1 cellular context compared by ENCODE assay signal in the genomic region with DNA sequence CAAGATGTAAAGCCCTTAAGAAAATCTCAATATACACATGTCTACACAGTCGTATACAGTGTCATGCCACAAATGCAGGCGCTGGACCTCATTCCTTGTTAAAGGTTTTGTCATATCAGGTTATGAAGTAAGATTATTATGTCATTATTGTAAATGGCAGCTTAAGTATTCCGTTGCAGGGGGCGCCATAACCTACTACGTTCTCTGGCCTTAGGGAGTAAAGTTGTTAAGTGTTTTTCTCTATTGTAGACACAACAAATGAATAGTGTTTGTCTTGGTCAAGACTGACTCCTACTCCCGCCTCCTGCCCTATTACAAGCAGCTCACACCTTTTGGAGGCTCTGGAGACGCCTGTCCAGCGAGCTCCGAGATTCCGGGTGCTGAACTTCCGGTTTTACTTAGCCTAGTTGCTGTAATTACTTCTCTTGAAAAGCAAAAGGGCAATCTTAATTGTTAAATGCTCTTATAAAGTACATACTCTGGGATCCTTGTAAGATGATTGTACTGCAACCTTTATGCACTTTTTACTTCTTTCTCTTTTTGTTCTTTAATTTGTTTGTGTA.
TF ChIP-seq lines count a peak whose summit lies in the region.

No MANE protein-coding gene starts in this region.

TF ChIP-seq in SK-N-SH, 30 proteins besides CTCF, POLR2A, EP300 and RAD21 (continued from another document):
- TF ChIP-seq YY1 (IDR thresholded peaks at IDR 0.05; ENCODE audit: low read depth) (0 out of 2 replicates have a peak, but pooled peaks have one; percentile 45), GATA2 (CRISPR knock-in tag; IDR thresholded peaks at IDR 0.05) (no peak), ELF1 (IDR thresholded peaks at IDR 0.05) (peak; percentile 59), MXI1 (IDR thresholded peaks at IDR 0.05; ENCODE audit: low read depth, low read length) (0 out of 2 replicates have a peak, but pooled peaks have one; percentile 28)
- TF ChIP-seq, protein P1, sequence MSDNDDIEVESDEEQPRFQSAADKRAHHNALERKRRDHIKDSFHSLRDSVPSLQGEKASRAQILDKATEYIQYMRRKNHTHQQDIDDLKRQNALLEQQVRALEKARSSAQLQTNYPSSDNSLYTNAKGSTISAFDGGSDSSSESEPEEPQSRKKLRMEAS (IDR thresholded peaks at IDR 0.05; ENCODE audit: low read depth) = peak; percentile 58; the same call in 1 of the 2 replicates
